25 cellular contexts compared by ENCODE assay signal in genomic region chr12:16297521-16297920, GRCh38. TPM values are rescaled to one million over a fixed set of nuclear protein-coding genes. Genes with fewer than 3 reads are reported as not detected.
DNase-seq lines count a peak whose midpoint lies in the region; ATAC-seq and TF ChIP-seq lines count a peak whose summit lies in the region.
"Had no signal": no experiment of that assay in that cellular context is flagged by ENCODE, and none has a peak within 500 bp of the region (broad histone marks: within the 10 kb centered on the region; RNA-seq: fewer than 3 reads in every experiment).

No MANE protein-coding gene starts in this region.

- no peaks in the 10 kb centered on the region for H3K9me3 Mint-ChIP-seq in GM23338
- no peaks in the 10 kb centered on the region for H3K9me3 Mint-ChIP-seq in nephron
- H3K9me3 Mint-ChIP-seq in osteocyte (ENCODE audit: unreplicated experiment) = no peaks in the 10 kb centered on the region

- H3K4me3 ChIP-seq in GM23338 (no peak overlapping the region), epithelial cell of esophagus (ENCODE audit: low read length) (no peak overlapping the region)
- H3K4me3 ChIP-seq: A549; BLaER1 treated with 17β-estradiol and CSF1 and Interleukin-3, amounts not matched to agents 10 nM and 100 nM had no signal

- no peaks in the 10 kb centered on the region for H3F3A ChIP-seq in GM23338 (replicated peaks; ENCODE audit: low read depth)

- 0 out of 2 replicates have a peak overlapping the region, but pooled peaks have one; percentile 10 for H3K27ac Mint-ChIP-seq in GM23338
- peak overlapping the region in 2 of 3 experiments; percentile 1 to 30 for H3K27ac Mint-ChIP-seq in nephron
- no peak overlapping the region for H3K27ac Mint-ChIP-seq in osteocyte (ENCODE audit: unreplicated experiment)
- H3K27ac Mint-ChIP-seq: CD4-positive, alpha-beta T cell had no signal

- no peak overlapping the region for H3K4me2 ChIP-seq in GM23338
- H3K4me2 ChIP-seq: A549; BLaER1 treated with 17β-estradiol and CSF1 and Interleukin-3, amounts not matched to agents 10 nM and 100 nM had no signal

- TF ChIP-seq CTCF in GM23338 (conservative IDR thresholded peaks at IDR 0.05; ENCODE audit: low read depth in 2 of 2) = no peak
- no peak for TF ChIP-seq CTCF in epithelial cell of esophagus (IDR thresholded peaks at IDR 0.05; ENCODE audit: insufficient read depth, low read depth, low read length, missing control alignments)
- TF ChIP-seq CTCF in nephron (IDR thresholded peaks at IDR 0.05; ENCODE audit: unreplicated experiment in 3 of 3) = no peak
- no peak for TF ChIP-seq CTCF in osteocyte (IDR thresholded peaks at IDR 0.05)

- H3K36me3 ChIP-seq in GM23338 (ENCODE audit: insufficient read depth) = no peaks in the 10 kb centered on the region
- H3K36me3 ChIP-seq: BE2C; BLaER1 treated with 17β-estradiol and CSF1 and Interleukin-3, amounts not matched to agents 10 nM and 100 nM had no signal

- H3K27me3 Mint-ChIP-seq in GM23338 (ENCODE audit: insufficient read depth, low read depth, poor library complexity) (no peaks in the 10 kb centered on the region), nephron (ENCODE audit: low read depth) (no peaks in the 10 kb centered on the region), osteocyte (ENCODE audit: unreplicated experiment) (no peaks in the 10 kb centered on the region)
- H3K27me3 Mint-ChIP-seq: CD4-positive, alpha-beta T cell had no signal

- no peak for ATAC-seq in GM23338
- ATAC-seq in HG02571 (IDR thresholded peaks at IDR 0.05; ENCODE audit: unreplicated experiment) = no peak
- ATAC-seq in HG03280 (IDR thresholded peaks at IDR 0.05; ENCODE audit: unreplicated experiment) = no peak
- ATAC-seq: A549 had no signal

- no peaks in the 10 kb centered on the region for H3K36me3 Mint-ChIP-seq in GM23338 (ENCODE audit: low read depth)
- no peaks in the 10 kb centered on the region for H3K36me3 Mint-ChIP-seq in nephron (ENCODE audit: low read depth)
- H3K36me3 Mint-ChIP-seq in osteocyte (ENCODE audit: unreplicated experiment) = no peaks in the 10 kb centered on the region
- H3K36me3 Mint-ChIP-seq: CD14-positive monocyte had no signal

- no peaks in the 10 kb centered on the region for H3K27me3 ChIP-seq in GM23338 (ENCODE audit: insufficient read depth)
- H3K27me3 ChIP-seq: BE2C; BLaER1 treated with 17β-estradiol and CSF1 and Interleukin-3, amounts not matched to agents 10 nM and 100 nM had no signal

- H3K79me2 ChIP-seq in GM23338 (replicated peaks; ENCODE audit: insufficient read depth) = no peaks in the 10 kb centered on the region

- H4K20me1 ChIP-seq in GM23338 (replicated peaks; ENCODE audit: insufficient read depth) = no peaks in the 10 kb centered on the region
- H4K20me1 ChIP-seq: BLaER1 treated with 17β-estradiol and CSF1 and Interleukin-3, amounts not matched to agents 10 nM and 100 nM had no signal

- H3K27ac ChIP-seq in GM23338 (ENCODE audit: low read depth) = no peak overlapping the region
- H3K27ac ChIP-seq: A549; BLaER1 treated with 17β-estradiol and CSF1 and Interleukin-3, amounts not matched to agents 10 nM and 100 nM had no signal

- H2AFZ ChIP-seq in GM23338 = no peak overlapping the region

- no peaks in the 10 kb centered on the region for H3K9me2 ChIP-seq in GM23338 (ENCODE audit: insufficient read depth)

- no peak for DNase-seq in GM23338 (ENCODE audit: low spot score)
- peak; percentile 13 for DNase-seq in epithelial cell of esophagus (ENCODE audit: low read depth)
- DNase-seq in renal cortical epithelial cell (ENCODE audit: low read depth) = peak; percentile 2
- no peak for DNase-seq in osteocyte (ENCODE audit: extremely low spot score, unreplicated experiment)
- DNase-seq: 8988T; ACHN; AML-193; BE2C; Calu3; CD4-positive, alpha-beta T cell; COR-L47; DMS53; DMS79 treated with DMSO at 0.1 percent for 48 hours; GF-D8; H7; HCEC 1CT had no signal

- peaks cover 12% of the 10 kb centered on the region; the same call in 1 of the 2 replicates for H3K4me1 ChIP-seq in GM23338 (ENCODE audit: insufficient read depth)
- H3K4me1 ChIP-seq: A549; BE2C; BLaER1 treated with 17β-estradiol and CSF1 and Interleukin-3, amounts not matched to agents 10 nM and 100 nM had no signal

- H3K4me1 Mint-ChIP-seq in GM23338 (peaks cover 4% of the 10 kb centered on the region; the same call in 2 of the 3 replicates), nephron (peaks cover 11% of the 10 kb centered on the region), osteocyte (ENCODE audit: unreplicated experiment) (no peaks in the 10 kb centered on the region)

- H3K4me3 Mint-ChIP-seq in GM23338 (no peak overlapping the region), nephron (no peak overlapping the region), osteocyte (ENCODE audit: unreplicated experiment) (no peak overlapping the region)
- H3K4me3 Mint-ChIP-seq: CD14-positive monocyte; CD4-positive, alpha-beta T cell had no signal

TF ChIP-seq in GM23338, 12 proteins besides CTCF, POLR2A, EP300 and RAD21 (continues in another document):
- TF ChIP-seq STAT1 (IDR thresholded peaks at IDR 0.05; ENCODE audit: unreplicated experiment) (no peak), JUNB (IDR thresholded peaks at IDR 0.05; ENCODE audit: unreplicated experiment) (no peak), NANOG (IDR thresholded peaks at IDR 0.05; ENCODE audit: borderline replicate concordance) (no peak), ZNF331 (CRISPR knock-in tag; IDR thresholded peaks at IDR 0.05; ENCODE audit: low read depth) (no peak), CREB1 (CRISPR knock-in tag; IDR thresholded peaks at IDR 0.05; ENCODE audit: low read depth) (no peak), EZH2 (IDR thresholded peaks at IDR 0.05; ENCODE audit: low read depth, unreplicated experiment) (no peak), POLR2AphosphoS5 (IDR thresholded peaks at IDR 0.05; ENCODE audit: low read depth) (no peak), ZNF114 (CRISPR knock-in tag; IDR thresholded peaks at IDR 0.05) (no peak), EZH2phosphoT487 (IDR thresholded peaks at IDR 0.05; ENCODE audit: unreplicated experiment) (no peak)
- TF ChIP-seq, protein P1, sequence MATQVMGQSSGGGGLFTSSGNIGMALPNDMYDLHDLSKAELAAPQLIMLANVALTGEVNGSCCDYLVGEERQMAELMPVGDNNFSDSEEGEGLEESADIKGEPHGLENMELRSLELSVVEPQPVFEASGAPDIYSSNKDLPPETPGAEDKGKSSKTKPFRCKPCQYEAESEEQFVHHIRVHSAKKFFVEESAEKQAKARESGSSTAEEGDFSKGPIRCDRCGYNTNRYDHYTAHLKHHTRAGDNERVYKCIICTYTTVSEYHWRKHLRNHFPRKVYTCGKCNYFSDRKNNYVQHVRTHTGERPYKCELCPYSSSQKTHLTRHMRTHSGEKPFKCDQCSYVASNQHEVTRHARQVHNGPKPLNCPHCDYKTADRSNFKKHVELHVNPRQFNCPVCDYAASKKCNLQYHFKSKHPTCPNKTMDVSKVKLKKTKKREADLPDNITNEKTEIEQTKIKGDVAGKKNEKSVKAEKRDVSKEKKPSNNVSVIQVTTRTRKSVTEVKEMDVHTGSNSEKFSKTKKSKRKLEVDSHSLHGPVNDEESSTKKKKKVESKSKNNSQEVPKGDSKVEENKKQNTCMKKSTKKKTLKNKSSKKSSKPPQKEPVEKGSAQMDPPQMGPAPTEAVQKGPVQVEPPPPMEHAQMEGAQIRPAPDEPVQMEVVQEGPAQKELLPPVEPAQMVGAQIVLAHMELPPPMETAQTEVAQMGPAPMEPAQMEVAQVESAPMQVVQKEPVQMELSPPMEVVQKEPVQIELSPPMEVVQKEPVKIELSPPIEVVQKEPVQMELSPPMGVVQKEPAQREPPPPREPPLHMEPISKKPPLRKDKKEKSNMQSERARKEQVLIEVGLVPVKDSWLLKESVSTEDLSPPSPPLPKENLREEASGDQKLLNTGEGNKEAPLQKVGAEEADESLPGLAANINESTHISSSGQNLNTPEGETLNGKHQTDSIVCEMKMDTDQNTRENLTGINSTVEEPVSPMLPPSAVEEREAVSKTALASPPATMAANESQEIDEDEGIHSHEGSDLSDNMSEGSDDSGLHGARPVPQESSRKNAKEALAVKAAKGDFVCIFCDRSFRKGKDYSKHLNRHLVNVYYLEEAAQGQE (IDR thresholded peaks at IDR 0.05; ENCODE audit: unreplicated experiment) = no peak

RNA-seq across cellular contexts. Expression of gene SLC15A5, which starts 20.0 kb away (rescaled TPM):
- total RNA-seq in GM23338 (2014; rRNA removed; shearing (Covaris generic)) = not detected in 2 replicates
- not detected in 2 replicates for polyA plus RNA-seq in GM23338 (2016; fragmentation: Nextera tagmentation; extraction: Ambion mirVana)
- not detected in 2 replicates for total RNA-seq in renal cortical epithelial cell
- not detected in 2 replicates for total RNA-seq in osteocyte
- total RNA-seq: Calu3; CD4-positive, alpha-beta T cell; Daoy; G401; H1; H7 had no signal
- polyA plus RNA-seq: A549, CD14-positive monocyte, H1 had no signal

RNA-seq across cellular contexts. Expression of gene MGST1, which starts 49.9 kb away (rescaled TPM):
- total RNA-seq in GM23338 (2014; rRNA removed; shearing (Covaris generic)) = 297 and 354 TPM in 2 replicates
- polyA plus RNA-seq in GM23338 (2016; fragmentation: Nextera tagmentation; extraction: Ambion mirVana) = 1,275 and 1,400 TPM in 2 replicates
- 44.3 and 65.5 TPM in 2 replicates for total RNA-seq in renal cortical epithelial cell
- total RNA-seq in osteocyte = 17.8 and 17.9 TPM in 2 replicates
- total RNA-seq: G401 had no signal

Comparison
In these comparisons a context has a peak if more than half of its experiments do, and no peak if none do; other contexts are left out.
1. DNase-seq: peak in epithelial cell of esophagus (single experiment) and renal cortical epithelial cell (single experiment); none in GM23338 (single experiment) and osteocyte (single experiment).